ENCODE assay signal across 8 cellular contexts in the genomic region with DNA sequence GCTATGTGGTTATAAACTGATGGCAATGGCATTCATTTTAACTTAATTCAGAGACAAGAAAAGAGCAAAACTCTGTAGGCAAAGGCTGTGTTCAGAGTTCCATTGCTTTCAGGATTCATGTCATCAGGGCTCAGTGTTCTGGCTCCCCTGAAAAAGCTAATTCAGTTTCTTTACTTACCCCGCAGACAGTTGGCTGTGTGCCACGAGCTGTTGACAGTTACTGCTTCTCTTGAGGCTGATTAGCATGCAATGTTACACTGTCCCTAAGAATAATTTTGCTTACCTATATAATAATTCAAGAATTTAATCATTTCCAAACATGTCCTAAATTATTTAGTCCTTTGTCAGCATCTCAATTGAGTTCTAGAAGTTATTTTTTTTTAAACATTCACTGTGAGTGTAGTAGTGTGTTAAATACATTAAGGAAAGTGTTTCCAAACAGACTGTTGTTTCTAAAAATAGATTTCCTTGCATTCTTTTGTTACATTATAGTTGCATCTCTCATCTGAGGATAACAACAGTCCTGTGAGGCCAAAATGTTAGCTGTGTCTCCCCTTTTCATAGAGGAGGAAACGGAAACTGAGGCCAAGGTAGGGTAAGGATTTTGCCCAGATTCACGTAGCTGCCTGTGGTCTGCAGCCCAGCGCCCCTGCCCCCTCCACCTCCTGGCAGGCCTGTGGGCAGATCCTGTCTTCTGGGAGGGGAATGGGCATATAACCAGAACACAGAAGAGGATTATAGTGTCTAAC.
A peak's percentile ranks its signal among the peaks of the same experiment; 100 is the strongest.
DNase-seq lines count a peak whose midpoint lies in the region; ATAC-seq and TF ChIP-seq lines count a peak whose summit lies in the region.

No MANE protein-coding gene starts in this region.

- peak overlapping the region; percentile 71 for H3K27ac ChIP-seq in OCI-LY1 (ENCODE audit: low read depth, low read length, poor library complexity, severe bottlenecking)
- peak overlapping the region in 2 of 4 donors; percentile 23 to 43 for H3K27ac ChIP-seq in tibial nerve

- H3K27ac Mint-ChIP-seq in activated naive CD4-positive, alpha-beta T cell treated with anti-CD3 and anti-CD28 coated beads, Interleukin-2, amount 10 ng/mL, durations not matched to agents 7 days and 5 days = peak overlapping the region; percentile 12
- no peak overlapping the region for H3K27ac Mint-ChIP-seq in activated T-helper 17 cell treated with anti-CD3 and anti-CD28 coated beads, Interleukin-2, amount 50 U/mL, for 72 hours

- no peaks in the 10 kb centered on the region for H4K20me1 ChIP-seq in OCI-LY1 (ENCODE audit: insufficient read depth, low read length)

- H3K36me3 Mint-ChIP-seq in activated naive CD4-positive, alpha-beta T cell treated with anti-CD3 and anti-CD28 coated beads, Interleukin-2, amount 10 ng/mL, durations not matched to agents 7 days and 5 days = no peaks in the 10 kb centered on the region
- H3K36me3 Mint-ChIP-seq in activated T-helper 17 cell treated with anti-CD3 and anti-CD28 coated beads, Interleukin-2, amount 50 U/mL, for 72 hours (ENCODE audit: low read depth) = no peaks in the 10 kb centered on the region

- WGBS in tibial nerve, 2 donors = 33 to 39% methylated on average over 5 of the region's 5 CpGs

- H3K4me1 Mint-ChIP-seq in activated naive CD4-positive, alpha-beta T cell treated with anti-CD3 and anti-CD28 coated beads, Interleukin-2, amount 10 ng/mL, durations not matched to agents 7 days and 5 days = peaks cover 8% of the 10 kb centered on the region
- peaks cover 4% of the 10 kb centered on the region for H3K4me1 Mint-ChIP-seq in activated T-helper 17 cell treated with anti-CD3 and anti-CD28 coated beads, Interleukin-2, amount 50 U/mL, for 72 hours

- H3K27me3 ChIP-seq in OCI-LY1 (ENCODE audit: insufficient read depth, low read length) = no peaks in the 10 kb centered on the region
- H3K27me3 ChIP-seq in tibial nerve = no peaks in the 10 kb centered on the region

- no peak for TF ChIP-seq CTCF in OCI-LY1 (IDR thresholded peaks at IDR 0.05; ENCODE audit: low read length)
- no peak for TF ChIP-seq CTCF in tibial nerve (IDR thresholded peaks at IDR 0.05)

- no peak for TF ChIP-seq EP300 in tibial nerve (IDR thresholded peaks at IDR 0.05)

- no peak for TF ChIP-seq POLR2A in tibial nerve (IDR thresholded peaks at IDR 0.05)

- intact Hi-C loops in head of caudate nucleus (cut with DNase I) = no loop called here

- CTCF ChIA-PET in activated naive CD4-positive, alpha-beta T cell treated with anti-CD3 and anti-CD28 coated beads, Interleukin-2, amount 10 ng/mL, durations not matched to agents 7 days and 5 days (lab: Charles Lee) = no interaction called here

- peak overlapping the region; percentile 37; the same call in 1 of the 2 replicates for H3K9ac ChIP-seq in OCI-LY1 (ENCODE audit: low read length)

- H3K4me1 ChIP-seq in OCI-LY1 (ENCODE audit: insufficient read depth, low read length, severe bottlenecking) (peaks cover 69% of the 10 kb centered on the region), tibial nerve (peaks cover 0 to 72% (median 36%) of the 10 kb centered on the region in 4 donors)

- no peaks in the 10 kb centered on the region for H3K9me3 Mint-ChIP-seq in activated naive CD4-positive, alpha-beta T cell treated with anti-CD3 and anti-CD28 coated beads, Interleukin-2, amount 10 ng/mL, durations not matched to agents 7 days and 5 days
- H3K9me3 Mint-ChIP-seq in activated T-helper 17 cell treated with anti-CD3 and anti-CD28 coated beads, Interleukin-2, amount 50 U/mL, for 72 hours = no peaks in the 10 kb centered on the region

- H3K79me2 ChIP-seq in OCI-LY1 (ENCODE audit: insufficient read depth, low read length) = no peaks in the 10 kb centered on the region

- no peaks in the 10 kb centered on the region for H3K9me2 ChIP-seq in OCI-LY1 (ENCODE audit: low read depth, low read length)

- peak overlapping the region; percentile 53 for H3K4me2 ChIP-seq in OCI-LY1 (ENCODE audit: low read length)

- no peaks in the 10 kb centered on the region for H3F3A ChIP-seq in OCI-LY1 (ENCODE audit: insufficient read depth, low read length)

- no peak overlapping the region for H2AFZ ChIP-seq in OCI-LY1 (ENCODE audit: low read length)

- ATAC-seq in HG03159 (IDR thresholded peaks at IDR 0.05; ENCODE audit: unreplicated experiment) = no peak
- no peak for ATAC-seq in activated T-helper 17 cell treated with anti-CD3 and anti-CD28 coated beads, Interleukin-2, amount 50 U/mL, for 72 hours (replicated peaks)

- no peaks in the 10 kb centered on the region for H3K27me3 Mint-ChIP-seq in activated naive CD4-positive, alpha-beta T cell treated with anti-CD3 and anti-CD28 coated beads, Interleukin-2, amount 10 ng/mL, durations not matched to agents 7 days and 5 days
- no peaks in the 10 kb centered on the region for H3K27me3 Mint-ChIP-seq in activated T-helper 17 cell treated with anti-CD3 and anti-CD28 coated beads, Interleukin-2, amount 50 U/mL, for 72 hours

- H3K4me3 ChIP-seq in OCI-LY1 (ENCODE audit: low read depth, low read length, poor library complexity, severe bottlenecking) (peak overlapping the region; percentile 24), tibial nerve (no peak overlapping the region)

- H3K36me3 ChIP-seq in OCI-LY1 (ENCODE audit: insufficient read depth, low read length) (no peaks in the 10 kb centered on the region; the same call in 1 of the 2 replicates), tibial nerve (no peaks in the 10 kb centered on the region)

- DNase-seq in activated naive CD4-positive, alpha-beta T cell treated with anti-CD3 and anti-CD28 coated beads, Interleukin-2, amount 10 ng/mL, durations not matched to agents 7 days and 5 days = no peak
- no peak for DNase-seq in activated naive CD4-positive, alpha-beta T cell treated with Interleukin-2 at 50 U/mL for 16 hours
- DNase-seq in head of caudate nucleus (peak; percentile 38 to 85 (median 66)), tibial nerve (ENCODE audit: low spot score in 2 of 2) (peak; percentile 32 to 59), GOT3 (lab: John Stamatoyannopoulos, UW) (no peak)

- H3K9me3 ChIP-seq in OCI-LY1 (ENCODE audit: low read length) (no peaks in the 10 kb centered on the region), tibial nerve (no peaks in the 10 kb centered on the region)

- H3K4me3 Mint-ChIP-seq in activated naive CD4-positive, alpha-beta T cell treated with anti-CD3 and anti-CD28 coated beads, Interleukin-2, amount 10 ng/mL, durations not matched to agents 7 days and 5 days = no peak overlapping the region
- no peak overlapping the region for H3K4me3 Mint-ChIP-seq in activated T-helper 17 cell treated with anti-CD3 and anti-CD28 coated beads, Interleukin-2, amount 50 U/mL, for 72 hours

Comparison
In these comparisons a context has a peak if more than half of its experiments do, and no peak if none do; other contexts are left out.
1. DNase-seq: peak in head of caudate nucleus (42 of 42) and tibial nerve (2 of 2); none in activated naive CD4-positive, alpha-beta T cell treated with anti-CD3 and anti-CD28 coated beads, Interleukin-2, amount 10 ng/mL, durations not matched to agents 7 days and 5 days (single experiment), activated naive CD4-positive, alpha-beta T cell treated with Interleukin-2 at 50 U/mL for 16 hours (single experiment) and GOT3 (single experiment).